ENCODE assay signal across 24 cellular contexts in the genomic region with DNA sequence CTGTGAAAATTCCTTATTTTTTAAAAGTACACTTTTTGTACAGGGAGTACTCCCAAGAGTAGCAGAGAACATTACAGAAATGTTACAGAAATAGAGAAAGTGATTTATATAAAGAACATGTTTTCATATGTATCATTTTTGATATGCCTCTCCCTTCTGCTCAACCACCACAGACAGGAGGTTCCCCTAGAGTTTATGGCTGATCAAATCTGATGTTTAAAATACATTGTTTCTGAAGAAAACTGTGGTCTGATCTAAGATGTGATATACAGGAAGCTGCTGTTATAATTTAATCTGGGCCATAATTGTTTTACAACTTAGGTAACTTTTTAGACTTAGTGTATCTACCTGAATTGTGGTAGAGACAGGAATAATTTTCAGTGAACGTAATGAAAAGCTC. TPM values are rescaled to one million over a fixed set of nuclear protein-coding genes. Genes with fewer than 3 reads are reported as not detected.
DNase-seq lines count a peak whose midpoint lies in the region; ATAC-seq and TF ChIP-seq lines count a peak whose summit lies in the region.
"Had no signal": no experiment of that assay in that cellular context is flagged by ENCODE, and none has a peak within 500 bp of the region (broad histone marks: within the 10 kb centered on the region; RNA-seq: fewer than 3 reads in every experiment).

No MANE protein-coding gene starts in this region.

- no peaks in the 10 kb centered on the region for H3K9me3 ChIP-seq in CD8-positive, alpha-beta T cell (ENCODE audit: low read length)
- no peaks in the 10 kb centered on the region for H3K9me3 ChIP-seq in suprapubic skin
- H3K9me3 ChIP-seq: ovary, SJSA1 had no signal

- H3K4me3 Mint-ChIP-seq in activated CD4-positive, alpha-beta T cell treated with anti-CD3 and anti-CD28 coated beads for 36 hours: no peak overlapping the region
- H3K4me3 Mint-ChIP-seq in CD8-positive, alpha-beta T cell: peak overlapping the region; percentile 1
- no peak overlapping the region for H3K4me3 Mint-ChIP-seq in activated CD8-positive, alpha-beta T cell treated with anti-CD3 and anti-CD28 coated beads, Interleukin-2, amount 10 ng/mL, durations not matched to agents 7 days and 5 days
- H3K4me3 Mint-ChIP-seq in effector memory CD8-positive, alpha-beta T cell: peak overlapping the region; percentile 40 to 64
- H3K4me3 Mint-ChIP-seq: nephron had no signal

- H3K27me3 ChIP-seq in CD8-positive, alpha-beta T cell (ENCODE audit: insufficient read depth, low read length): no peaks in the 10 kb centered on the region
- H3K27me3 ChIP-seq in suprapubic skin: no peaks in the 10 kb centered on the region
- H3K27me3 ChIP-seq: ovary, SJSA1 had no signal

- POLR2A ChIA-PET in activated CD4-positive, alpha-beta T cell treated with anti-CD3 and anti-CD28 coated beads for 36 hours (lab: Charles Lee): interaction anchor here (0.5 kb wide), 1 partner anchor 567 kb away, joined by 3 read pairs; no protein-coding TSS in a partner anchor
- POLR2A ChIA-PET in CD8-positive, alpha-beta T cell (lab: Charles Lee): interaction anchor here (1.2 to 3.9 kb wide), 4 partner anchors 10 to 36 kb away, joined by 3 to 22 read pairs (median 13); a partner anchor contains a TSS
- POLR2A ChIA-PET in activated CD8-positive, alpha-beta T cell treated with anti-CD3 and anti-CD28 coated beads, Interleukin-2, amount 10 ng/mL, durations not matched to agents 7 days and 5 days (lab: Charles Lee): interaction anchor here (0.7 to 3.7 kb wide), 9 partner anchors 14 to 754 kb away, joined by 3 to 41 read pairs (median 7); a partner anchor contains a TSS

- H3K36me3 ChIP-seq in CD8-positive, alpha-beta T cell (ENCODE audit: insufficient read depth, low read length): no peaks in the 10 kb centered on the region
- H3K36me3 ChIP-seq in suprapubic skin: no peaks in the 10 kb centered on the region
- H3K36me3 ChIP-seq: ovary, SJSA1 had no signal

- H3K4me1 ChIP-seq in CD8-positive, alpha-beta T cell (ENCODE audit: insufficient read depth, low read length): peaks cover 39% of the 10 kb centered on the region
- H3K4me1 ChIP-seq in suprapubic skin: no peaks in the 10 kb centered on the region
- H3K4me1 ChIP-seq: foreskin keratinocyte, SJSA1 had no signal

- intact Hi-C loops in activated CD4-positive, alpha-beta T cell treated with anti-CD3 and anti-CD28 coated beads for 36 hours (cut with DNase I, micrococcal nuclease): loop anchor here (1.0 to 10.0 kb wide), 13 partner anchors 15 to 709 kb away; a partner anchor contains a TSS
- intact Hi-C loops in CD8-positive, alpha-beta T cell (cut with DNase I, micrococcal nuclease): loop anchor here in 1 of 2 experiments (2.0 to 10.0 kb wide), 2 partner anchors 33 to 49 kb away; no protein-coding TSS in a partner anchor

- no peaks in the 10 kb centered on the region for H3K9me3 Mint-ChIP-seq in activated CD4-positive, alpha-beta T cell treated with anti-CD3 and anti-CD28 coated beads for 36 hours (ENCODE audit: low read depth)
- no peaks in the 10 kb centered on the region for H3K9me3 Mint-ChIP-seq in CD8-positive, alpha-beta T cell
- no peaks in the 10 kb centered on the region for H3K9me3 Mint-ChIP-seq in activated CD8-positive, alpha-beta T cell treated with anti-CD3 and anti-CD28 coated beads, Interleukin-2, amount 10 ng/mL, durations not matched to agents 7 days and 5 days (ENCODE audit: insufficient read depth)
- H3K9me3 Mint-ChIP-seq in effector memory CD8-positive, alpha-beta T cell: no peaks in the 10 kb centered on the region
- H3K9me3 Mint-ChIP-seq: nephron had no signal

- peak overlapping the region; percentile 82 for H3K27ac Mint-ChIP-seq in activated CD4-positive, alpha-beta T cell treated with anti-CD3 and anti-CD28 coated beads for 36 hours
- H3K27ac Mint-ChIP-seq in CD8-positive, alpha-beta T cell: peak overlapping the region; percentile 71
- peak overlapping the region; percentile 58 for H3K27ac Mint-ChIP-seq in activated CD8-positive, alpha-beta T cell treated with anti-CD3 and anti-CD28 coated beads, Interleukin-2, amount 10 ng/mL, durations not matched to agents 7 days and 5 days
- peak overlapping the region; percentile 97 to 98 for H3K27ac Mint-ChIP-seq in effector memory CD8-positive, alpha-beta T cell

- no peak for DNase-seq in activated CD4-positive, alpha-beta T cell treated with anti-CD3 and anti-CD28 coated beads for 36 hours
- DNase-seq in activated CD4-positive, alpha-beta T cell treated with anti-CD3 and anti-CD28 coated beads for 1 hour: no peak
- DNase-seq in CD8-positive, alpha-beta T cell: no peak
- no peak for DNase-seq in activated CD8-positive, alpha-beta T cell treated with anti-CD3 and anti-CD28 coated beads, Interleukin-2, amount 10 ng/mL, durations not matched to agents 7 days and 5 days
- DNase-seq in effector memory CD8-positive, alpha-beta T cell: no peak
- DNase-seq in mesenteric fat pad (ENCODE audit: low spot score) (no peak), suprapubic skin (ENCODE audit: low spot score in 2 of 2) (no peak)
- DNase-seq: 8988T; activated CD4-positive, alpha-beta T cell treated with anti-CD3 and anti-CD28 coated beads, Interleukin-2, amount 50 U/mL, for 48 hours; cerebellar nuclear complex; effector CD4-positive, alpha-beta T cell; foreskin keratinocyte; Kasumi-1; mesendoderm; NCI-H1092; NCI-H2081 treated with DMSO at 0.1 percent for 48 hours; NCI-H446; ovary; stimulated activated CD4-positive, alpha-beta T cell treated with anti-CD3 and anti-CD28 coated beads, Interleukin-4, amount 100 ng/mL, for 1 hour had no signal

- peaks cover 45% of the 10 kb centered on the region for H3K36me3 Mint-ChIP-seq in activated CD4-positive, alpha-beta T cell treated with anti-CD3 and anti-CD28 coated beads for 36 hours (ENCODE audit: low read depth)
- H3K36me3 Mint-ChIP-seq in CD8-positive, alpha-beta T cell: peaks cover 69% of the 10 kb centered on the region
- peaks cover 77% of the 10 kb centered on the region for H3K36me3 Mint-ChIP-seq in activated CD8-positive, alpha-beta T cell treated with anti-CD3 and anti-CD28 coated beads, Interleukin-2, amount 10 ng/mL, durations not matched to agents 7 days and 5 days (ENCODE audit: low read depth)
- peaks cover 51% of the 10 kb centered on the region for H3K36me3 Mint-ChIP-seq in effector memory CD8-positive, alpha-beta T cell (ENCODE audit: insufficient read depth)

- no peak for ATAC-seq in activated CD4-positive, alpha-beta T cell treated with anti-CD3 and anti-CD28 coated beads for 36 hours
- no peak for ATAC-seq in CD8-positive, alpha-beta T cell
- no peak for ATAC-seq in activated CD8-positive, alpha-beta T cell treated with anti-CD3 and anti-CD28 coated beads, Interleukin-2, amount 10 ng/mL, durations not matched to agents 7 days and 5 days
- ATAC-seq in effector memory CD8-positive, alpha-beta T cell (replicated peaks): peak; percentile 18
- ATAC-seq in HG02870 (IDR thresholded peaks at IDR 0.05; ENCODE audit: unreplicated experiment): no peak
- ATAC-seq: foreskin keratinocyte, left lobe of liver, Panc1 had no signal

- H3K27me3 Mint-ChIP-seq in activated CD4-positive, alpha-beta T cell treated with anti-CD3 and anti-CD28 coated beads for 36 hours: no peaks in the 10 kb centered on the region
- H3K27me3 Mint-ChIP-seq in CD8-positive, alpha-beta T cell (ENCODE audit: low read depth): no peaks in the 10 kb centered on the region
- no peaks in the 10 kb centered on the region for H3K27me3 Mint-ChIP-seq in activated CD8-positive, alpha-beta T cell treated with anti-CD3 and anti-CD28 coated beads, Interleukin-2, amount 10 ng/mL, durations not matched to agents 7 days and 5 days (ENCODE audit: low read depth)
- no peaks in the 10 kb centered on the region for H3K27me3 Mint-ChIP-seq in effector memory CD8-positive, alpha-beta T cell

- no peak for TF ChIP-seq CTCF in CD8-positive, alpha-beta T cell (IDR thresholded peaks at IDR 0.05)
- TF ChIP-seq CTCF in suprapubic skin (IDR thresholded peaks at IDR 0.05): no peak

- CTCF ChIA-PET in activated CD4-positive, alpha-beta T cell treated with anti-CD3 and anti-CD28 coated beads for 36 hours (lab: Charles Lee): interaction anchor here (0.8 to 3.9 kb wide), 7 partner anchors 9 to 84 kb away, joined by 3 to 15 read pairs (median 4); no protein-coding TSS in a partner anchor
- CTCF ChIA-PET in CD8-positive, alpha-beta T cell (lab: Charles Lee): interaction anchor here (3.1 kb wide), 1 partner anchor 42 kb away, joined by 12 read pairs; no protein-coding TSS in a partner anchor
- CTCF ChIA-PET in activated CD8-positive, alpha-beta T cell treated with anti-CD3 and anti-CD28 coated beads, Interleukin-2, amount 10 ng/mL, durations not matched to agents 7 days and 5 days (lab: Charles Lee): interaction anchor here (0.7 to 3.7 kb wide), 7 partner anchors 10 to 62 kb away, joined by 3 to 27 read pairs (median 8); a partner anchor contains a TSS

- peak overlapping the region; percentile 47 for H3K27ac ChIP-seq in CD8-positive, alpha-beta T cell (ENCODE audit: low read depth, low read length)
- H3K27ac ChIP-seq in suprapubic skin: no peak overlapping the region
- H3K27ac ChIP-seq: foreskin keratinocyte, ovary, SJSA1 had no signal

- peaks cover 69% of the 10 kb centered on the region for H3K4me1 Mint-ChIP-seq in activated CD4-positive, alpha-beta T cell treated with anti-CD3 and anti-CD28 coated beads for 36 hours
- peaks cover 79% of the 10 kb centered on the region for H3K4me1 Mint-ChIP-seq in CD8-positive, alpha-beta T cell (ENCODE audit: low read depth)
- H3K4me1 Mint-ChIP-seq in activated CD8-positive, alpha-beta T cell treated with anti-CD3 and anti-CD28 coated beads, Interleukin-2, amount 10 ng/mL, durations not matched to agents 7 days and 5 days (ENCODE audit: low read depth): peaks cover 81% of the 10 kb centered on the region
- H3K4me1 Mint-ChIP-seq in effector memory CD8-positive, alpha-beta T cell (ENCODE audit: low read depth in 2 of 2): peaks cover 46 to 75% of the 10 kb centered on the region in 2 donors
- H3K4me1 Mint-ChIP-seq: nephron had no signal

- TF ChIP-seq POLR2A in suprapubic skin (IDR thresholded peaks at IDR 0.05): no peak

- 65% methylated on average over 1 of the region's 1 CpG for WGBS in suprapubic skin

- TF ChIP-seq EP300 in suprapubic skin (IDR thresholded peaks at IDR 0.05): no peak

- H3K4me3 ChIP-seq in CD8-positive, alpha-beta T cell (ENCODE audit: low read depth, low read length): no peak overlapping the region
- no peak overlapping the region for H3K4me3 ChIP-seq in suprapubic skin
- H3K4me3 ChIP-seq: ovary, SJSA1 had no signal

RNA-seq across cellular contexts. Expression of a gene that starts 37.0 kb away (rescaled TPM):
- 10 to 100 TPM; 48.8 to 59.5 TPM for total RNA-seq in activated CD4-positive, alpha-beta T cell treated with anti-CD3 and anti-CD28 coated beads for 36 hours
- 100 to 1,000 TPM; 136 to 141 TPM for total RNA-seq in CD8-positive, alpha-beta T cell
- total RNA-seq in activated CD8-positive, alpha-beta T cell treated with anti-CD3 and anti-CD28 coated beads, Interleukin-2, amount 10 ng/mL, durations not matched to agents 7 days and 5 days: 100 to 1,000 TPM; 154 to 157 TPM
- 4.1 TPM for total RNA-seq in mesenteric fat pad
- 1 to 10 TPM in 1 of 4 donors, under 1 TPM in 2, not detected in 1; 0.34 to 2.7 (median 0.81) TPM for total RNA-seq in suprapubic skin

Comparison
In these comparisons a context has a peak if more than half of its experiments do, and no peak if none do; other contexts are left out.
1. H3K4me3 Mint-ChIP-seq: peak in CD8-positive, alpha-beta T cell (single experiment) and effector memory CD8-positive, alpha-beta T cell (2 of 2); none in activated CD4-positive, alpha-beta T cell treated with anti-CD3 and anti-CD28 coated beads for 36 hours (single experiment) and activated CD8-positive, alpha-beta T cell treated with anti-CD3 and anti-CD28 coated beads, Interleukin-2, amount 10 ng/mL, durations not matched to agents 7 days and 5 days (single experiment).
2. Peak in every context shown above with its lines, with median percentiles within 50 percentile points of each other: H3K27ac Mint-ChIP-seq.